ENCODE assay signal across 14 cellular contexts in the genomic region with DNA sequence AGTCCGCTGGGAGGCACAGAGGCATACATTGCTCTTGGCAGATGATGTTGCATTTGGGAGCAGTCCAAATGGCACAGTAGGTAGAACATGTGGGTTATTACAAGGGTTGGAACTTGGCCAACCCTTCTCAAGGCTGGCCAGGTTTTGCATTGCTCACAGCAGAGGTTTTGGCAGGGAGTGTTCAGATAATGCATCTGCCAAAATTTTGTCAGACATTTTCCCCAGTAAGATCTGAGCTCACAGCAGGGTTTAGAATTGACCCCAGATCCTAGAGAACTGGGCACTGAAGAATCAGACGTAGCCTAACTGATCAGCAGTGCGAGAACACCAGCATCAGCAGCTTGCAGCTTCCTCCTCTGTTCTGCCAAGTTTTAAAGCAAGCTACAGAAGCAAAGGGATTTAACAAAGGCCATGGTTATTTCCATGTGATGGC.
DNase-seq lines count a peak whose midpoint lies in the region; ATAC-seq and TF ChIP-seq lines count a peak whose summit lies in the region.
"Had no signal": no experiment of that assay in that cellular context is flagged by ENCODE, and none has a peak within 500 bp of the region (broad histone marks: within the 10 kb centered on the region; RNA-seq: fewer than 3 reads in every experiment).

No MANE protein-coding gene starts in this region.

- H3K27ac Mint-ChIP-seq in stimulated activated effector memory CD8-positive, alpha-beta T cell treated with anti-CD3 and anti-CD28 coated beads, Interleukin-12 subunit alpha, Interleukin-12 subunit beta, amount 100 ng/mL, for 72 hours = no peak overlapping the region

- ATAC-seq in omental fat pad (ENCODE audit: low FRiP score) = peak; percentile 68
- no peak for ATAC-seq in stimulated activated effector memory CD8-positive, alpha-beta T cell treated with anti-CD3 and anti-CD28 coated beads, Interleukin-12 subunit alpha, Interleukin-12 subunit beta, amount 100 ng/mL, for 72 hours
- ATAC-seq in HG03039 (IDR thresholded peaks at IDR 0.05; ENCODE audit: unreplicated experiment) = no peak
- ATAC-seq: HCT116 had no signal

- no peaks in the 10 kb centered on the region for H3K27me3 ChIP-seq in effector memory CD4-positive, alpha-beta T cell (replicated peaks; ENCODE audit: control insufficient read depth, insufficient read depth, low read length, poor library complexity, severe bottlenecking)
- H3K27me3 ChIP-seq: BLaER1 had no signal

- H3K4me3 Mint-ChIP-seq in stimulated activated effector memory CD8-positive, alpha-beta T cell treated with anti-CD3 and anti-CD28 coated beads, Interleukin-12 subunit alpha, Interleukin-12 subunit beta, amount 100 ng/mL, for 72 hours = no peak overlapping the region

- H3K27ac ChIP-seq in effector memory CD4-positive, alpha-beta T cell (ENCODE audit: insufficient read depth, low read length, poor library complexity, severe bottlenecking) = no peak overlapping the region
- H3K27ac ChIP-seq: BLaER1, PC-9 had no signal

- peak; percentile 8 for DNase-seq in HT1080 (ENCODE audit: low read depth)
- DNase-seq in NCI-H345 treated with DMSO at 0.1 percent for 48 hours (lab: John Stamatoyannopoulos, UW; ENCODE audit: unreplicated experiment) = peak; percentile 76
- DNase-seq in cerebellar cortex (ENCODE audit: low spot score) = peak; percentile 70
- DNase-seq in omental fat pad (ENCODE audit: low spot score) = no peak
- DNase-seq in stimulated activated effector memory CD8-positive, alpha-beta T cell treated with anti-CD3 and anti-CD28 coated beads, Interleukin-12 subunit alpha, Interleukin-12 subunit beta, amount 100 ng/mL, for 72 hours (ENCODE audit: low spot score in 2 of 2) = no peak
- no peak for DNase-seq in effector memory CD4-positive, alpha-beta T cell
- no peak for DNase-seq in stimulated activated CD4-positive, alpha-beta T cell treated with anti-CD3 and anti-CD28 coated beads, Interleukin-4, amount 100 ng/mL, for 1 hour
- DNase-seq: activated CD4-positive, alpha-beta T cell treated with anti-CD3 and anti-CD28 coated beads, Interleukin-2, amount 50 U/mL, for 48 hours; IMR-90; NCI-H187 treated with DMSO at 0.1 percent for 48 hours; PC-9 had no signal

- H3K4me3 ChIP-seq in effector memory CD4-positive, alpha-beta T cell (ENCODE audit: insufficient read depth, low read depth, low read length, poor library complexity, severe bottlenecking) = no peak overlapping the region
- H3K4me3 ChIP-seq: BLaER1, PC-9 had no signal

- H3K4me1 ChIP-seq in effector memory CD4-positive, alpha-beta T cell (ENCODE audit: control insufficient read depth, insufficient read depth, low read length, poor library complexity, severe bottlenecking) = no peaks in the 10 kb centered on the region
- H3K4me1 ChIP-seq: BLaER1 had no signal

- TF ChIP-seq CTCF in omental fat pad (IDR thresholded peaks at IDR 0.05) = no peak

- no peaks in the 10 kb centered on the region for H3K4me1 Mint-ChIP-seq in stimulated activated effector memory CD8-positive, alpha-beta T cell treated with anti-CD3 and anti-CD28 coated beads, Interleukin-12 subunit alpha, Interleukin-12 subunit beta, amount 100 ng/mL, for 72 hours

- no peaks in the 10 kb centered on the region for H3K9me3 ChIP-seq in effector memory CD4-positive, alpha-beta T cell (ENCODE audit: control insufficient read depth, low read length)
- H3K9me3 ChIP-seq: BLaER1 had no signal

- no peaks in the 10 kb centered on the region for H3K36me3 Mint-ChIP-seq in stimulated activated effector memory CD8-positive, alpha-beta T cell treated with anti-CD3 and anti-CD28 coated beads, Interleukin-12 subunit alpha, Interleukin-12 subunit beta, amount 100 ng/mL, for 72 hours

- no peaks in the 10 kb centered on the region for H3K36me3 ChIP-seq in effector memory CD4-positive, alpha-beta T cell (ENCODE audit: control insufficient read depth, insufficient read depth, low read length)
- H3K36me3 ChIP-seq: BLaER1 had no signal

- H3K9me3 Mint-ChIP-seq in stimulated activated effector memory CD8-positive, alpha-beta T cell treated with anti-CD3 and anti-CD28 coated beads, Interleukin-12 subunit alpha, Interleukin-12 subunit beta, amount 100 ng/mL, for 72 hours = peaks cover 14% of the 10 kb centered on the region

Comparison
In these comparisons a context has a peak if more than half of its experiments do, and no peak if none do; other contexts are left out.
1. DNase-seq: peak in HT1080 (single experiment), NCI-H345 treated with DMSO at 0.1 percent for 48 hours (single experiment) and cerebellar cortex (single experiment); none in omental fat pad (single experiment), stimulated activated effector memory CD8-positive, alpha-beta T cell treated with anti-CD3 and anti-CD28 coated beads, Interleukin-12 subunit alpha, Interleukin-12 subunit beta, amount 100 ng/mL, for 72 hours (0 of 2), effector memory CD4-positive, alpha-beta T cell (0 of 3) and stimulated activated CD4-positive, alpha-beta T cell treated with anti-CD3 and anti-CD28 coated beads, Interleukin-4, amount 100 ng/mL, for 1 hour (single experiment).